ENCODE assay signal across 20 cellular contexts in the genomic region with DNA sequence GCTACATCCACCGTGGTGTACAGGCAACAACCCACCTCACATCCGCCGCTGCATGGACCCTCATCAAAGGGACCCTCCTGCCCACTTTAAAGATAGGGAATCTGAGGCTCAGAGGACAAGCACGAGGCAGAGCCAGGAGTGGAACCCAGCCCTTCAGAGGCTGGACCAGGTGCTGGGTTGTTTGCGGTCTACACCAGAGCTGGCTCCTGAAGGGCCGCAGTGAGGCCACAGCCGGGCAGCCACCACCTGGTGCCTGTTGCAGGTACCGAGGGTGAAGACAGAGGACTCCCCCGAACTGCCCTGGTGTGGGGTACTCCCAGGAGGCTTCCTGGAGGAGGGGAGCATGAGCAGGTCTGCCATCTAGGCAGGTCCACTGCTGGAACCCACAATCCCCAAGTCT.
DNase-seq lines count a peak whose midpoint lies in the region; FAIRE-seq and TF ChIP-seq lines count a peak whose summit lies in the region.
"Had no signal": no experiment of that assay in that cellular context is flagged by ENCODE, and none has a peak within 500 bp of the region (broad histone marks: within the 10 kb centered on the region; RNA-seq: fewer than 3 reads in every experiment).

No MANE protein-coding gene starts in this region.

- no peaks in the 10 kb centered on the region for H3K23me2 ChIP-seq in H1 (ENCODE audit: low read depth, low read length)

- DNase-seq in H7 (peak; percentile 43), H1 (ENCODE audit: low read depth in 1 of 2, low spot score in 2 of 2) (no peak), glomerular visceral epithelial cell (ENCODE audit: extremely low spot score) (no peak), NCI-H345 treated with DMSO at 0.1 percent for 48 hours (lab: John Stamatoyannopoulos, UW; ENCODE audit: unreplicated experiment) (no peak)
- no peak for DNase-seq in activated CD4-positive, alpha-beta T cell treated with anti-CD3 and anti-CD28 coated beads, Interleukin-2, amount 50 U/mL, for 4 hours
- DNase-seq: 8988T; ACHN; Caco-2; Calu3; CD4-positive, alpha-beta T cell; CD8-positive, alpha-beta T cell; DMS79 treated with DMSO at 0.1 percent for 48 hours; GF-D8 had no signal

- no peak overlapping the region for H2BK20ac ChIP-seq in H1 (ENCODE audit: low read length)

- H3K56ac ChIP-seq in H1 (replicated peaks; ENCODE audit: insufficient read length, low read depth, low read length) = no peak overlapping the region

- H3K4ac ChIP-seq in H1 (replicated peaks; ENCODE audit: insufficient read length, low read depth, low read length) = no peak overlapping the region

- no peaks in the 10 kb centered on the region for H3K27me3 ChIP-seq in H7 (ENCODE audit: control insufficient read depth, insufficient read depth, low read length)
- no peaks in the 10 kb centered on the region; a peak in 1 of 7 replicates for H3K27me3 ChIP-seq in H1 (replicated peaks in 1 of 4; ENCODE audit: control insufficient read depth in 3 of 4, extremely low read depth in 1 of 4, insufficient read depth in 3 of 4, low read length in 3 of 4)
- H3K27me3 ChIP-seq: BLaER1 treated with 17β-estradiol and CSF1 and Interleukin-3, amounts not matched to agents 10 nM and 100 nM had no signal

- H4K91ac ChIP-seq in H1 (replicated peaks; ENCODE audit: insufficient read length, low read length) = no peak overlapping the region

- H3K27ac ChIP-seq in H1 (ENCODE audit: low read depth, low read length) = no peak overlapping the region
- H3K27ac ChIP-seq: BLaER1 treated with 17β-estradiol and CSF1 and Interleukin-3, amounts not matched to agents 10 nM and 100 nM; C4-2B had no signal

- H2AFZ ChIP-seq in H1 (ENCODE audit: low read length) = no peak overlapping the region

- peak overlapping the region; percentile 57; the same call in 1 of the 2 replicates for H4K8ac ChIP-seq in H1 (ENCODE audit: extremely low read depth, insufficient read depth, low read length)

- no peak overlapping the region for H2BK120ac ChIP-seq in H1 (replicated peaks; ENCODE audit: low read depth, low read length)

- H3K4me3 ChIP-seq in H7 (ENCODE audit: insufficient read depth, low read depth, low read length) (no peak overlapping the region), H1 (ENCODE audit: extremely low read depth in 1 of 4, insufficient read depth in 2 of 4, low read depth in 3 of 4, low read length in 4 of 4) (no peak overlapping the region)
- H3K4me3 ChIP-seq: BLaER1 treated with 17β-estradiol and CSF1 and Interleukin-3, amounts not matched to agents 10 nM and 100 nM had no signal

- H4K20me1 ChIP-seq in H1 (replicated peaks in 1 of 2; ENCODE audit: control insufficient read depth in 1 of 2, insufficient read depth in 2 of 2, low read length in 2 of 2) = no peaks in the 10 kb centered on the region

- H4K5ac ChIP-seq in H1 (ENCODE audit: insufficient read length, low read depth, low read length) = no peak overlapping the region

- TF ChIP-seq RAD21 in H1 (IDR thresholded peaks at IDR 0.05 in 1 of 2, conservative IDR thresholded peaks at IDR 0.05 in 1 of 2; ENCODE audit: low read depth in 2 of 2, low read length in 2 of 2) = no peak

- H2BK5ac ChIP-seq in H1 (ENCODE audit: low read depth, low read length) = no peak overlapping the region

- TF ChIP-seq EP300 in H1 (IDR thresholded peaks at IDR 0.05; ENCODE audit: borderline replicate concordance in 1 of 2, low read depth in 2 of 2, low read length in 2 of 2) = no peak

- no peak overlapping the region for H2BK12ac ChIP-seq in H1 (ENCODE audit: low read depth, low read length)

- no peak overlapping the region for H3K14ac ChIP-seq in H1 (ENCODE audit: insufficient read length)

- H3K9me3 ChIP-seq in H1 (ENCODE audit: insufficient read depth in 2 of 2, low read depth in 1 of 2, low read length in 1 of 2) = no peaks in the 10 kb centered on the region
- H3K9me3 ChIP-seq: BLaER1 treated with 17β-estradiol and CSF1 and Interleukin-3, amounts not matched to agents 10 nM and 100 nM; Caco-2 had no signal

- FAIRE-seq in H1 (lab: Jason Lieb, UNC) = no peak
- FAIRE-seq: A204.1, D721Med, G401.6, GM12891, GM19239 had no signal

- H3K4me1 ChIP-seq in H1 (replicated peaks in 1 of 4; ENCODE audit: control insufficient read depth in 3 of 4, insufficient read depth in 4 of 4, low read length in 3 of 4) = peaks cover 0 to 4% (median 3%) of the 10 kb centered on the region in 4 experiments; a peak in 2 of 7 replicates
- H3K4me1 ChIP-seq: Caco-2 had no signal

- CTCF ChIA-PET in H1 (lab: Charles Lee; ENCODE audit: partially characterized antibody) = interaction anchor here (7.5 kb wide), 1 partner anchor 49 kb away, joined by 64 read pairs; no protein-coding TSS in a partner anchor

- no peaks in the 10 kb centered on the region for H3K79me2 ChIP-seq in H1 (ENCODE audit: control insufficient read depth in 1 of 2, insufficient read depth in 2 of 2, low read length in 2 of 2)

- no peak overlapping the region for H3K9ac ChIP-seq in H1 (replicated peaks in 1 of 4; ENCODE audit: extremely low read depth in 1 of 4, low read depth in 3 of 4, low read length in 3 of 4)
- H3K9ac ChIP-seq: BLaER1 treated with 17β-estradiol and CSF1 and Interleukin-3, amounts not matched to agents 10 nM and 100 nM had no signal

- no peak for TF ChIP-seq POLR2A in H1 (IDR thresholded peaks at IDR 0.05; ENCODE audit: control extremely low read depth in 1 of 2, low read depth in 2 of 2, low read length in 2 of 2)

- POLR2A ChIA-PET in H1 (lab: Charles Lee; ENCODE audit: partially characterized antibody) = no interaction called here

- no peak overlapping the region for H3K18ac ChIP-seq in H1 (ENCODE audit: extremely low read depth, low read length)

- H2AK5ac ChIP-seq in H1 (ENCODE audit: low read depth, low read length) = no peak overlapping the region

- H3K36me3 ChIP-seq in H7 (replicated peaks; ENCODE audit: control insufficient read depth, insufficient read depth, low read length) = no peaks in the 10 kb centered on the region
- no peaks in the 10 kb centered on the region for H3K36me3 ChIP-seq in H1 (ENCODE audit: control insufficient read depth in 2 of 4, insufficient read depth in 4 of 4, low read length in 3 of 4)
- H3K36me3 ChIP-seq: BLaER1 treated with 17β-estradiol and CSF1 and Interleukin-3, amounts not matched to agents 10 nM and 100 nM had no signal

- H3K23ac ChIP-seq in H1 (ENCODE audit: insufficient read length) = no peak overlapping the region

- no peak overlapping the region for H2BK15ac ChIP-seq in H1 (ENCODE audit: low read length)

- no peak for TF ChIP-seq CTCF in H1 (IDR thresholded peaks at IDR 0.05; ENCODE audit: control extremely low read depth in 1 of 3, insufficient read depth in 1 of 3, low read depth in 1 of 3, low read length in 3 of 3)

- 87% methylated on average over 9 of the region's 9 CpGs; no CpG with 5 or more reads in 1 of the 2 experiments for WGBS in H1 (ENCODE audit: extremely low coverage in 1 of 2, insufficient coverage in 1 of 2, insufficient read length in 1 of 2, insufficient replicate concordance in 2 of 2, low coverage in 1 of 2, low lambda C conversion rate in 2 of 2, missing lambda C conversion rate in 1 of 2), 2 experiments

- no peaks in the 10 kb centered on the region for H3K79me1 ChIP-seq in H1 (ENCODE audit: low read depth, low read length)

- H3K4me2 ChIP-seq in H1 (ENCODE audit: insufficient read depth in 1 of 2, low read depth in 2 of 2, low read length in 2 of 2) = no peak overlapping the region
- H3K4me2 ChIP-seq: BLaER1 treated with 17β-estradiol and CSF1 and Interleukin-3, amounts not matched to agents 10 nM and 100 nM had no signal

TF ChIP-seq in H1, 55 proteins besides CTCF, POLR2A, EP300 and RAD21:
- TF ChIP-seq JUN (IDR thresholded peaks at IDR 0.05; ENCODE audit: low read depth, low read length) (no peak), FOSL1 (IDR thresholded peaks at IDR 0.05; ENCODE audit: insufficient read depth, low read depth, low read length) (no peak), HDAC2 (IDR thresholded peaks at IDR 0.05; ENCODE audit: borderline replicate concordance in 1 of 2, low read depth in 2 of 2, low read length in 2 of 2) (no peak), POLR2AphosphoS5 (IDR thresholded peaks at IDR 0.05; ENCODE audit: low read depth, low read length) (no peak), RFX5 (IDR thresholded peaks at IDR 0.05; ENCODE audit: borderline replicate concordance, low read depth, low read length) (no peak), SIRT6 (IDR thresholded peaks at IDR 0.05; ENCODE audit: low read length) (no peak), EZH2 (IDR thresholded peaks at IDR 0.05; ENCODE audit: low read depth, low read length, severe bottlenecking) (no peak), RXRA (IDR thresholded peaks at IDR 0.05; ENCODE audit: insufficient read depth, low read depth, low read length) (no peak)
- TF ChIP-seq, protein P1, sequence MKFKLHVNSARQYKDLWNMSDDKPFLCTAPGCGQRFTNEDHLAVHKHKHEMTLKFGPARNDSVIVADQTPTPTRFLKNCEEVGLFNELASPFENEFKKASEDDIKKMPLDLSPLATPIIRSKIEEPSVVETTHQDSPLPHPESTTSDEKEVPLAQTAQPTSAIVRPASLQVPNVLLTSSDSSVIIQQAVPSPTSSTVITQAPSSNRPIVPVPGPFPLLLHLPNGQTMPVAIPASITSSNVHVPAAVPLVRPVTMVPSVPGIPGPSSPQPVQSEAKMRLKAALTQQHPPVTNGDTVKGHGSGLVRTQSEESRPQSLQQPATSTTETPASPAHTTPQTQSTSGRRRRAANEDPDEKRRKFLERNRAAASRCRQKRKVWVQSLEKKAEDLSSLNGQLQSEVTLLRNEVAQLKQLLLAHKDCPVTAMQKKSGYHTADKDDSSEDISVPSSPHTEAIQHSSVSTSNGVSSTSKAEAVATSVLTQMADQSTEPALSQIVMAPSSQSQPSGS (IDR thresholded peaks at IDR 0.05; ENCODE audit: low read length) = no peak
